In the genomic region with DNA sequence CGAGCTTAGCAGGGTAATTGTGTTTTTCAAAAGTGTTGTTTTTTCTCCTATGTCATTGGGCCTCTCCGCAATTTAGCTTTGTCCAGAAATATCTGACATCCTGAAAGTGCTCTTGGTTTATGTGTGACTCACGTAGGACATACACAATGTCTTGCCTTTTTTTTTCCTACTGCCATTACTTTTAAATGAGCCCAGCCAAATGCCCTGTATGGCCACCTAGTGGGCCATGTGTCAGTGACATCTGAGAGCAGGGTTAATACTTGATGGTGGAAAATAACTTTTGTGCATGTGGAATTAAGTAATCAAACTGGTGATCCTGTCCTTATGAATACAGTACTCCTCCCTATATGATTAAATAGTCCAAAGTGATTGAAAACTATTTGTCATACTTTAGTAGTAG, we compare ENCODE assay signal across 14 cellular contexts.
DNase-seq lines count a peak whose midpoint lies in the region; ATAC-seq, FAIRE-seq and TF ChIP-seq lines count a peak whose summit lies in the region.
"Had no signal": no experiment of that assay in that cellular context is flagged by ENCODE, and none has a peak within 500 bp of the region (broad histone marks: within the 10 kb centered on the region; RNA-seq: fewer than 3 reads in every experiment).

No MANE protein-coding gene starts in this region.

- DNase-seq in HepG2 (ENCODE audit: low spot score) (no peak), right lobe of liver (no peak), OCI-M1 (lab: John Stamatoyannopoulos, UW) (peak; percentile 37), epithelial cell of proximal tubule (ENCODE audit: low read depth) (no peak), NCI-H1105 (lab: John Stamatoyannopoulos, UW) (no peak), DMS114 treated with DMSO at 0.1 percent for 48 hours (lab: John Stamatoyannopoulos, UW; ENCODE audit: unreplicated experiment) (no peak), activated gamma-delta T cell treated with Interleukin-2 at 50 U/mL for 16 hours (no peak)
- DNase-seq: GDM1; Karpas-422; NCI-H2107; PC-9; stimulated activated CD4-positive, alpha-beta T cell treated with anti-CD3 and anti-CD28 coated beads, Interleukin-1b, Interleukin-23, amount 100 ng/mL, for 48 hours; uterus had no signal

- H4K20me1 ChIP-seq in HepG2 (ENCODE audit: insufficient read depth, low read length): no peaks in the 10 kb centered on the region

- FAIRE-seq in HepG2 (lab: Jason Lieb, UNC): no peak

- ATAC-seq in HepG2: peak; percentile 56
- ATAC-seq in right lobe of liver: no peak
- no peak for ATAC-seq in HG02588 (IDR thresholded peaks at IDR 0.05; ENCODE audit: unreplicated experiment)

- CTCF ChIA-PET in HepG2 (lab: Yijun Ruan, JAX; ENCODE audit: low intra/inter-chr PET ratio, low total read pairs): no interaction called here

- POLR2A ChIA-PET in HepG2 (lab: Yijun Ruan, JAX): no interaction called here

- H3K36me3 ChIP-seq in HepG2 (replicated peaks in 1 of 2; ENCODE audit: control insufficient read depth in 1 of 2, insufficient read depth in 2 of 2, low read length in 2 of 2): no peaks in the 10 kb centered on the region
- H3K36me3 ChIP-seq in right lobe of liver: no peaks in the 10 kb centered on the region
- H3K36me3 ChIP-seq: uterus had no signal

- TF ChIP-seq CTCF in HepG2 (CRISPR knock-in tag; IDR thresholded peaks at IDR 0.05) (no peak), right lobe of liver (IDR thresholded peaks at IDR 0.05) (peak in 1 of 4 donors; percentile 9), epithelial cell of proximal tubule (conservative IDR thresholded peaks at IDR 0.05; ENCODE audit: low read depth, low read length) (peak; percentile 45)

- 1% methylated on average over 3 of the region's 3 CpGs for WGBS in HepG2 (ENCODE audit: low lambda C conversion rate)
- WGBS in right lobe of liver (ENCODE audit: insufficient coverage, low coverage, low lambda C conversion rate, missing lambda C conversion rate): 31% methylated on average over 3 of the region's 3 CpGs

- H3K27ac ChIP-seq in HepG2 (ENCODE audit: extremely low read length, insufficient read depth, low read length) (no peak overlapping the region), right lobe of liver (no peak overlapping the region)
- H3K27ac ChIP-seq: PC-9, uterus had no signal

- H3K27me3 ChIP-seq in HepG2 (ENCODE audit: control insufficient read depth in 1 of 2, insufficient read depth in 2 of 2, low read length in 2 of 2): no peaks in the 10 kb centered on the region
- no peaks in the 10 kb centered on the region for H3K27me3 ChIP-seq in right lobe of liver
- H3K27me3 ChIP-seq: uterus had no signal

- H3K9me3 ChIP-seq in HepG2 (ENCODE audit: low read length) (no peaks in the 10 kb centered on the region), right lobe of liver (no peaks in the 10 kb centered on the region)
- H3K9me3 ChIP-seq: uterus had no signal

- no peak overlapping the region for H3K9ac ChIP-seq in HepG2 (ENCODE audit: insufficient read depth, low read depth, low read length)

- no peak overlapping the region for H2AFZ ChIP-seq in HepG2 (ENCODE audit: low read length)
- H2AFZ ChIP-seq: PC-9 had no signal

- no peak for TF ChIP-seq RAD21 in HepG2 (CRISPR knock-in tag; IDR thresholded peaks at IDR 0.05)

- intact Hi-C loops in HepG2 (cut with micrococcal nuclease; ENCODE audit: unreplicated experiment): no loop called here
- intact Hi-C loops in right lobe of liver (cut with DNase I): no loop called here

- BruUV-seq in HepG2 (replicated peaks; lab: Mats Ljungman, UMichigan): no TSS peak

- H3K4me3 ChIP-seq in HepG2 (replicated peaks in 1 of 3; ENCODE audit: insufficient read depth in 1 of 3, low read depth in 2 of 3, low read length in 3 of 3): no peak overlapping the region
- H3K4me3 ChIP-seq in right lobe of liver: no peak overlapping the region
- H3K4me3 ChIP-seq in epithelial cell of proximal tubule (ENCODE audit: low read depth, low read length): no peak overlapping the region
- H3K4me3 ChIP-seq: PC-9, uterus had no signal

- peaks cover 9% of the 10 kb centered on the region; the same call in 1 of the 2 replicates for H3K4me1 ChIP-seq in HepG2 (ENCODE audit: insufficient read depth, low read length)
- H3K4me1 ChIP-seq in right lobe of liver: no peaks in the 10 kb centered on the region
- H3K4me1 ChIP-seq: uterus had no signal

- TF ChIP-seq EP300 in HepG2 (IDR thresholded peaks at IDR 0.05; ENCODE audit: low read depth in 2 of 2, low read length in 2 of 2): no peak
- TF ChIP-seq EP300 in HepG2 (CRISPR knock-in tag; IDR thresholded peaks at IDR 0.05; ENCODE audit: borderline replicate concordance): no peak

- TF ChIP-seq POLR2A in HepG2 (IDR thresholded peaks at IDR 0.05; ENCODE audit: insufficient read depth in 1 of 2, low read depth in 2 of 2, low read length in 2 of 2) (no peak), right lobe of liver (IDR thresholded peaks at IDR 0.05) (no peak)

- in situ Hi-C loops in HepG2 (cut with HindIII; ENCODE audit: extremely low pct_ligation_motif_present, low pct_unique_long_range_greater_than_20kb): no loop called here

- no peak overlapping the region for H3K4me2 ChIP-seq in HepG2 (ENCODE audit: low read depth, low read length)
- H3K4me2 ChIP-seq: PC-9 had no signal

- no peaks in the 10 kb centered on the region for H3K79me2 ChIP-seq in HepG2 (ENCODE audit: insufficient read depth, low read length)

TF ChIP-seq in HepG2, 621 proteins besides CTCF, POLR2A, EP300 and RAD21 (continues in another document):
- TF ChIP-seq ZBTB7B (CRISPR knock-in tag; IDR thresholded peaks at IDR 0.05) (no peak), AGO1 (IDR thresholded peaks at IDR 0.05; ENCODE audit: low read depth, low read length, poor library complexity, severe bottlenecking) (no peak), POGZ (CRISPR knock-in tag; IDR thresholded peaks at IDR 0.05) (no peak), ZNF83 (CRISPR knock-in tag; IDR thresholded peaks at IDR 0.05; ENCODE audit: borderline replicate concordance) (no peak), ZNF629 (CRISPR knock-in tag; conservative IDR thresholded peaks at IDR 0.05) (no peak), GATA4 (IDR thresholded peaks at IDR 0.05; ENCODE audit: borderline replicate concordance, low read depth) (no peak), ZNF33B (CRISPR knock-in tag; IDR thresholded peaks at IDR 0.05) (no peak)
- TF ChIP-seq, protein P1, sequence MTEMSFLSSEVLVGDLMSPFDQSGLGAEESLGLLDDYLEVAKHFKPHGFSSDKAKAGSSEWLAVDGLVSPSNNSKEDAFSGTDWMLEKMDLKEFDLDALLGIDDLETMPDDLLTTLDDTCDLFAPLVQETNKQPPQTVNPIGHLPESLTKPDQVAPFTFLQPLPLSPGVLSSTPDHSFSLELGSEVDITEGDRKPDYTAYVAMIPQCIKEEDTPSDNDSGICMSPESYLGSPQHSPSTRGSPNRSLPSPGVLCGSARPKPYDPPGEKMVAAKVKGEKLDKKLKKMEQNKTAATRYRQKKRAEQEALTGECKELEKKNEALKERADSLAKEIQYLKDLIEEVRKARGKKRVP (CRISPR knock-in tag; IDR thresholded peaks at IDR 0.05): no peak
- TF ChIP-seq, protein P2, sequence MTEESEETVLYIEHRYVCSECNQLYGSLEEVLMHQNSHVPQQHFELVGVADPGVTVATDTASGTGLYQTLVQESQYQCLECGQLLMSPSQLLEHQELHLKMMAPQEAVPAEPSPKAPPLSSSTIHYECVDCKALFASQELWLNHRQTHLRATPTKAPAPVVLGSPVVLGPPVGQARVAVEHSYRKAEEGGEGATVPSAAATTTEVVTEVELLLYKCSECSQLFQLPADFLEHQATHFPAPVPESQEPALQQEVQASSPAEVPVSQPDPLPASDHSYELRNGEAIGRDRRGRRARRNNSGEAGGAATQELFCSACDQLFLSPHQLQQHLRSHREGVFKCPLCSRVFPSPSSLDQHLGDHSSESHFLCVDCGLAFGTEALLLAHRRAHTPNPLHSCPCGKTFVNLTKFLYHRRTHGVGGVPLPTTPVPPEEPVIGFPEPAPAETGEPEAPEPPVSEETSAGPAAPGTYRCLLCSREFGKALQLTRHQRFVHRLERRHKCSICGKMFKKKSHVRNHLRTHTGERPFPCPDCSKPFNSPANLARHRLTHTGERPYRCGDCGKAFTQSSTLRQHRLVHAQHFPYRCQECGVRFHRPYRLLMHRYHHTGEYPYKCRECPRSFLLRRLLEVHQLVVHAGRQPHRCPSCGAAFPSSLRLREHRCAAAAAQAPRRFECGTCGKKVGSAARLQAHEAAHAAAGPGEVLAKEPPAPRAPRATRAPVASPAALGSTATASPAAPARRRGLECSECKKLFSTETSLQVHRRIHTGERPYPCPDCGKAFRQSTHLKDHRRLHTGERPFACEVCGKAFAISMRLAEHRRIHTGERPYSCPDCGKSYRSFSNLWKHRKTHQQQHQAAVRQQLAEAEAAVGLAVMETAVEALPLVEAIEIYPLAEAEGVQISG (CRISPR knock-in tag; IDR thresholded peaks at IDR 0.05): no peak
- TF ChIP-seq, protein P3, sequence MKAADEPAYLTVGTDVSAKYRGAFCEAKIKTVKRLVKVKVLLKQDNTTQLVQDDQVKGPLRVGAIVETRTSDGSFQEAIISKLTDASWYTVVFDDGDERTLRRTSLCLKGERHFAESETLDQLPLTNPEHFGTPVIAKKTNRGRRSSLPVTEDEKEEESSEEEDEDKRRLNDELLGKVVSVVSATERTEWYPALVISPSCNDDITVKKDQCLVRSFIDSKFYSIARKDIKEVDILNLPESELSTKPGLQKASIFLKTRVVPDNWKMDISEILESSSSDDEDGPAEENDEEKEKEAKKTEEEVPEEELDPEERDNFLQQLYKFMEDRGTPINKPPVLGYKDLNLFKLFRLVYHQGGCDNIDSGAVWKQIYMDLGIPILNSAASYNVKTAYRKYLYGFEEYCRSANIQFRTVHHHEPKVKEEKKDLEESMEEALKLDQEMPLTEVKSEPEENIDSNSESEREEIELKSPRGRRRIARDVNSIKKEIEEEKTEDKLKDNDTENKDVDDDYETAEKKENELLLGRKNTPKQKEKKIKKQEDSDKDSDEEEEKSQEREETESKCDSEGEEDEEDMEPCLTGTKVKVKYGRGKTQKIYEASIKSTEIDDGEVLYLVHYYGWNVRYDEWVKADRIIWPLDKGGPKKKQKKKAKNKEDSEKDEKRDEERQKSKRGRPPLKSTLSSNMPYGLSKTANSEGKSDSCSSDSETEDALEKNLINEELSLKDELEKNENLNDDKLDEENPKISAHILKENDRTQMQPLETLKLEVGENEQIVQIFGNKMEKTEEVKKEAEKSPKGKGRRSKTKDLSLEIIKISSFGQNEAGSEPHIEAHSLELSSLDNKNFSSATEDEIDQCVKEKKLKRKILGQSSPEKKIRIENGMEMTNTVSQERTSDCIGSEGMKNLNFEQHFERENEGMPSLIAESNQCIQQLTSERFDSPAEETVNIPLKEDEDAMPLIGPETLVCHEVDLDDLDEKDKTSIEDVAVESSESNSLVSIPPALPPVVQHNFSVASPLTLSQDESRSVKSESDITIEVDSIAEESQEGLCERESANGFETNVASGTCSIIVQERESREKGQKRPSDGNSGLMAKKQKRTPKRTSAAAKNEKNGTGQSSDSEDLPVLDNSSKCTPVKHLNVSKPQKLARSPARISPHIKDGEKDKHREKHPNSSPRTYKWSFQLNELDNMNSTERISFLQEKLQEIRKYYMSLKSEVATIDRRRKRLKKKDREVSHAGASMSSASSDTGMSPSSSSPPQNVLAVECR (CRISPR knock-in tag; IDR thresholded peaks at IDR 0.05; ENCODE audit: borderline replicate concordance): no peak
